ENCODE assay signal across 1 cellular context in genomic region chr20:32685541-32686529, GRCh38.
TF ChIP-seq lines count a peak whose summit lies in the region.

No MANE protein-coding gene starts in this region.

TF ChIP-seq in HepG2, 621 proteins besides CTCF, POLR2A, EP300 and RAD21 (continued from another document and continues in another):
- peak; percentile 77; the same call in 1 of the 2 replicates for TF ChIP-seq ARID4A (CRISPR knock-in tag; IDR thresholded peaks at IDR 0.05; ENCODE audit: borderline replicate concordance)
- no peak for TF ChIP-seq AFF4 (CRISPR knock-in tag; IDR thresholded peaks at IDR 0.05)
- TF ChIP-seq TP53 (CRISPR knock-in tag; conservative IDR thresholded peaks at IDR 0.05) = no peak
- TF ChIP-seq NR2F6 (IDR thresholded peaks at IDR 0.05) = peak; percentile 89
- TF ChIP-seq NR2F6 (CRISPR knock-in tag; IDR thresholded peaks at IDR 0.05) = peak; percentile 88
- TF ChIP-seq ZNF556 (CRISPR knock-in tag; IDR thresholded peaks at IDR 0.05; ENCODE audit: borderline replicate concordance) = peak; percentile 99
- 0 out of 2 replicates have a peak, but pooled peaks have one; percentile 48 for TF ChIP-seq MZF1 (CRISPR knock-in tag; IDR thresholded peaks at IDR 0.05; ENCODE audit: borderline replicate concordance)
- TF ChIP-seq ELF1 (CRISPR knock-in tag; IDR thresholded peaks at IDR 0.05) = peak; percentile 64
- no peak for TF ChIP-seq HNRNPH1 (optimal IDR thresholded peaks at IDR 0.05; ENCODE audit: low read depth, low read length)
- no peak for TF ChIP-seq GPBP1L1 (CRISPR knock-in tag; IDR thresholded peaks at IDR 0.05)
- peak; percentile 95 for TF ChIP-seq ZMYM4 (CRISPR knock-in tag; IDR thresholded peaks at IDR 0.05)
- peak; percentile 53; the same call in 1 of the 2 replicates for TF ChIP-seq MAZ (IDR thresholded peaks at IDR 0.05; ENCODE audit: borderline replicate concordance, low read depth, low read length)
- 0 out of 2 replicates have a peak, but pooled peaks have one; percentile 41 for TF ChIP-seq MAZ (CRISPR knock-in tag; IDR thresholded peaks at IDR 0.05; ENCODE audit: low read depth)
- peak; percentile 59; the same call in 1 of the 2 replicates for TF ChIP-seq ZKSCAN1 (IDR thresholded peaks at IDR 0.05; ENCODE audit: low read length)
- TF ChIP-seq MLXIP (CRISPR knock-in tag; IDR thresholded peaks at IDR 0.05; ENCODE audit: borderline replicate concordance) = no peak
- peak; percentile 93 for TF ChIP-seq KDM2A (CRISPR knock-in tag; IDR thresholded peaks at IDR 0.05; ENCODE audit: borderline replicate concordance, low read depth)
- peak; percentile 91 for TF ChIP-seq NR2C2 (CRISPR knock-in tag; IDR thresholded peaks at IDR 0.05; ENCODE audit: borderline replicate concordance)
- peak; percentile 74 for TF ChIP-seq HOMEZ (CRISPR knock-in tag; IDR thresholded peaks at IDR 0.05; ENCODE audit: low read depth)
- peak; percentile 97 for TF ChIP-seq TMF1 (CRISPR knock-in tag; IDR thresholded peaks at IDR 0.05; ENCODE audit: low read depth)
- TF ChIP-seq ZNF597 (CRISPR knock-in tag; IDR thresholded peaks at IDR 0.05) = no peak
- no peak for TF ChIP-seq ZKSCAN5 (CRISPR knock-in tag; IDR thresholded peaks at IDR 0.05)
- TF ChIP-seq ZBTB40 (IDR thresholded peaks at IDR 0.05) = no peak
- peak; percentile 83 for TF ChIP-seq ZBTB40 (CRISPR knock-in tag; IDR thresholded peaks at IDR 0.05)
